9 cellular contexts compared by ENCODE assay signal in the genomic region with DNA sequence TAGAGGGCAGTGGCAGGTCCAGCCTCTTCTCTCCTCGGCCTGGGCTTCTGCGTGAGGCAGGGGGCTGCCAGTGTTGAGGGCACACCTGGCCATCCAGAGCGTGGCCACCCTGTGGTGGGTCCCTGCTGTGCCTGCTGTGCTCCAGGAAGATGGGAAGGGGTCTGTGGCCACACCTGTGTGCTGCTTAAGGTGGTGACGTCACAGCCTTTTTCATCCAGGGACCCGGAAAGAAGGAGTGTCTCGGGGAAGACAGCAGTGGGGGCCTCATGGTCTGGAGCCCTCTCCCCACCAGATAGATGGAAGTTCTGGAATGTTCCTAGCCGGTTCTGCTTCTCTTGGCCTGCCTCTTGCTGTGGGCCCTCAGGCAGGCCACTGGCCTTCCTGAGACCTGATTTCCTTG.
"Had no signal": no experiment of that assay in that cellular context is flagged by ENCODE, and none has a peak within 500 bp of the region (broad histone marks: within the 10 kb centered on the region; RNA-seq: fewer than 3 reads in every experiment).

No MANE protein-coding gene starts in this region.

- H3K9ac ChIP-seq: KMS-11 had no signal

- H3K4me3 Mint-ChIP-seq: H9 had no signal

- DNase-seq: GOT3, H9, HCEC 1CT, IMR-90, Karpas-422, KBM-7 had no signal

- H3K27ac ChIP-seq: HL-60, KMS-11 had no signal

- H3K4me2 ChIP-seq: KMS-11 had no signal

- FAIRE-seq: H54 had no signal
